13 cellular contexts compared by ENCODE assay signal in the genomic region with DNA sequence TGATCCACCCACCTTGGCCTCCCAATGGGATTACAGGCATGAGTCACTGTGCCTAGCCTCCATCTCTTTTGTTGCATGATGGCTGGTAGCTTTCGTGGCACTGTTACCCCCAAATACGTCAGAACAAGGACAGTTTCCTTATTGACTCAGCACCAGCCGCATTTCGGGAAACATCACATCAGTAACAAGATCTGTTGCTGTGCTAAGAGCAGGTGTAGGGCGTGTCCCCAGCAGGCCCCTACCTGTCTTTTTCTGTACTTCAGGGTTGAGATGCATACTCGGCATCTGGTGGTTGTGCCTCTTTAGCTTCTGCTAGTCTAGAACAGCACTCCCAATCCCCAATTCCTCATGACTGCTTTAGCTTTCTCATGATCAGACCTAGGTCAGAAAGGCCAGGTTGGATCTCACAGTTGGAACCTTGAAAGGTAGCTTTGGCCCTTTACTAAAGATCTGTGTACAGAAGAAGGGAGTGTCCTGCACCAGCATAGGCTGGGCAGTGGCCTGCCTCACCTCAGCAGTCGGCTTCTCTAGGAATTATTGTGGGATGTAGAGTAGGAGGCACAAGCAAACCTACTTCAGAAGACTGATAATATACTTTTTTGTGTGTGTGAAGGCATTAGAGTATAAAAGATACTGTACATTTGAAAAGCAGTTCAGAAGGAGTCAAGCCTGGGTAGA. TPM values are rescaled to one million over a fixed set of nuclear protein-coding genes. Genes with fewer than 3 reads are reported as not detected.
DNase-seq lines count a peak whose midpoint lies in the region; ATAC-seq and TF ChIP-seq lines count a peak whose summit lies in the region.
"Had no signal": no experiment of that assay in that cellular context is flagged by ENCODE, and none has a peak within 500 bp of the region (broad histone marks: within the 10 kb centered on the region; RNA-seq: fewer than 3 reads in every experiment).

No MANE protein-coding gene starts in this region.

- TF ChIP-seq CTCF in nephron progenitor cell (IDR thresholded peaks at IDR 0.05): no peak

- H3K4me1 Mint-ChIP-seq in activated T-helper 1 cell treated with anti-CD3 and anti-CD28 coated beads, Interleukin-12 subunit alpha, Interleukin-12 subunit beta, Interleukin-2, Interleukin-4 antibody, amounts not matched to agents 30 ng/mL and 10 ng/mL and 1 ng/mL, durations not matched to agents 14 hours and 24 hours and 36 hours (ENCODE audit: low read depth): peaks cover 67% of the 10 kb centered on the region
- peaks cover 26% of the 10 kb centered on the region for H3K4me1 Mint-ChIP-seq in nephron progenitor cell
- H3K4me1 Mint-ChIP-seq: activated B cell treated with CpG ODN at 0.5 μM for 24 hours had no signal

- peak overlapping the region; percentile 81 for H3K27ac Mint-ChIP-seq in activated T-helper 1 cell treated with anti-CD3 and anti-CD28 coated beads, Interleukin-12 subunit alpha, Interleukin-12 subunit beta, Interleukin-2, Interleukin-4 antibody, amounts not matched to agents 30 ng/mL and 10 ng/mL and 1 ng/mL, durations not matched to agents 14 hours and 24 hours and 36 hours
- peak overlapping the region; percentile 34 for H3K27ac Mint-ChIP-seq in nephron progenitor cell
- H3K27ac Mint-ChIP-seq: activated B cell treated with CpG ODN at 0.5 μM for 24 hours had no signal

- DNase-seq in NCI-H345 (lab: John Stamatoyannopoulos, UW): peak; percentile 40
- DNase-seq in NCI-H345 treated with DMSO at 0.1 percent for 48 hours (lab: John Stamatoyannopoulos, UW; ENCODE audit: unreplicated experiment): no peak
- DNase-seq in HPDE6-E6E7 (ENCODE audit: extremely low spot score): peak; percentile 95
- no peak for DNase-seq in activated T-helper 1 cell treated with anti-CD3 and anti-CD28 coated beads, Interleukin-12 subunit alpha, Interleukin-12 subunit beta, Interleukin-2, Interleukin-4 antibody, amounts not matched to agents 30 ng/mL and 10 ng/mL and 1 ng/mL, durations not matched to agents 14 hours and 24 hours and 36 hours (ENCODE audit: low spot score)
- no peak for DNase-seq in nephron progenitor cell
- no peak for DNase-seq in COLO829 (ENCODE audit: low spot score)
- DNase-seq: activated B cell treated with CpG ODN at 0.5 μM for 24 hours, GOT3, naive B cell, sigmoid colon had no signal

- ATAC-seq in GM18511 (IDR thresholded peaks at IDR 0.05; ENCODE audit: unreplicated experiment) (no peak), HG03175 (IDR thresholded peaks at IDR 0.05; ENCODE audit: unreplicated experiment) (no peak)
- ATAC-seq: A549 had no signal

- no peaks in the 10 kb centered on the region for H3K27me3 Mint-ChIP-seq in activated T-helper 1 cell treated with anti-CD3 and anti-CD28 coated beads, Interleukin-12 subunit alpha, Interleukin-12 subunit beta, Interleukin-2, Interleukin-4 antibody, amounts not matched to agents 30 ng/mL and 10 ng/mL and 1 ng/mL, durations not matched to agents 14 hours and 24 hours and 36 hours (ENCODE audit: insufficient read depth)
- H3K27me3 Mint-ChIP-seq in nephron progenitor cell (ENCODE audit: low read depth, poor library complexity): no peaks in the 10 kb centered on the region
- H3K27me3 Mint-ChIP-seq: activated B cell treated with CpG ODN at 0.5 μM for 24 hours, naive B cell had no signal

- intact Hi-C loops in activated T-helper 1 cell treated with anti-CD3 and anti-CD28 coated beads, Interleukin-12 subunit alpha, Interleukin-12 subunit beta, Interleukin-2, Interleukin-4 antibody, amounts not matched to agents 30 ng/mL and 10 ng/mL and 1 ng/mL, durations not matched to agents 14 hours and 24 hours and 36 hours (cut with micrococcal nuclease): no loop called here

- no peaks in the 10 kb centered on the region for H3K9me3 Mint-ChIP-seq in activated T-helper 1 cell treated with anti-CD3 and anti-CD28 coated beads, Interleukin-12 subunit alpha, Interleukin-12 subunit beta, Interleukin-2, Interleukin-4 antibody, amounts not matched to agents 30 ng/mL and 10 ng/mL and 1 ng/mL, durations not matched to agents 14 hours and 24 hours and 36 hours
- no peaks in the 10 kb centered on the region for H3K9me3 Mint-ChIP-seq in nephron progenitor cell
- H3K9me3 Mint-ChIP-seq: activated B cell treated with CpG ODN at 0.5 μM for 24 hours, naive B cell had no signal

- peak overlapping the region; percentile 4 for H3K4me3 Mint-ChIP-seq in activated T-helper 1 cell treated with anti-CD3 and anti-CD28 coated beads, Interleukin-12 subunit alpha, Interleukin-12 subunit beta, Interleukin-2, Interleukin-4 antibody, amounts not matched to agents 30 ng/mL and 10 ng/mL and 1 ng/mL, durations not matched to agents 14 hours and 24 hours and 36 hours
- H3K4me3 Mint-ChIP-seq in nephron progenitor cell: no peak overlapping the region
- H3K4me3 Mint-ChIP-seq: activated B cell treated with CpG ODN at 0.5 μM for 24 hours had no signal

- peaks cover 40% of the 10 kb centered on the region for H3K36me3 Mint-ChIP-seq in activated T-helper 1 cell treated with anti-CD3 and anti-CD28 coated beads, Interleukin-12 subunit alpha, Interleukin-12 subunit beta, Interleukin-2, Interleukin-4 antibody, amounts not matched to agents 30 ng/mL and 10 ng/mL and 1 ng/mL, durations not matched to agents 14 hours and 24 hours and 36 hours (ENCODE audit: low read depth)
- H3K36me3 Mint-ChIP-seq in nephron progenitor cell (ENCODE audit: low read depth): peaks cover 71% of the 10 kb centered on the region

RNA-seq across cellular contexts. Expression of gene NSD2, which starts 36.8 kb away (rescaled TPM):
- 200 and 202 TPM in 2 replicates for total RNA-seq in activated T-helper 1 cell treated with anti-CD3 and anti-CD28 coated beads, Interleukin-12 subunit alpha, Interleukin-12 subunit beta, Interleukin-2, Interleukin-4 antibody, amounts not matched to agents 30 ng/mL and 10 ng/mL and 1 ng/mL, durations not matched to agents 14 hours and 24 hours and 36 hours

RNA-seq across cellular contexts. Expression of gene LETM1, which starts 52.0 kb away (rescaled TPM):
- 93.9 and 101 TPM in 2 replicates for total RNA-seq in activated T-helper 1 cell treated with anti-CD3 and anti-CD28 coated beads, Interleukin-12 subunit alpha, Interleukin-12 subunit beta, Interleukin-2, Interleukin-4 antibody, amounts not matched to agents 30 ng/mL and 10 ng/mL and 1 ng/mL, durations not matched to agents 14 hours and 24 hours and 36 hours

Comparison
In these comparisons a context has a peak if more than half of its experiments do, and no peak if none do; other contexts are left out.
1. DNase-seq: peak in NCI-H345 (single experiment) and HPDE6-E6E7 (single experiment); none in NCI-H345 treated with DMSO at 0.1 percent for 48 hours (single experiment), activated T-helper 1 cell treated with anti-CD3 and anti-CD28 coated beads, Interleukin-12 subunit alpha, Interleukin-12 subunit beta, Interleukin-2, Interleukin-4 antibody, amounts not matched to agents 30 ng/mL and 10 ng/mL and 1 ng/mL, durations not matched to agents 14 hours and 24 hours and 36 hours (single experiment), nephron progenitor cell (single experiment) and COLO829 (single experiment).